21 cellular contexts compared by ENCODE assay signal in genomic region chr20:13285408-13285807, GRCh38.
A peak's percentile ranks its signal among the peaks of the same experiment; 100 is the strongest.
DNase-seq lines count a peak whose midpoint lies in the region; ATAC-seq, FAIRE-seq and TF ChIP-seq lines count a peak whose summit lies in the region.
"Had no signal": no experiment of that assay in that cellular context is flagged by ENCODE, and none has a peak within 500 bp of the region (broad histone marks: within the 10 kb centered on the region; RNA-seq: fewer than 3 reads in every experiment).

No MANE protein-coding gene starts in this region.

- H2AFZ ChIP-seq in HepG2 (ENCODE audit: low read length) (no peak overlapping the region), neuronal stem cell (ENCODE audit: low read length) (peak overlapping the region; percentile 60), SK-N-SH (ENCODE audit: low read depth) (no peak overlapping the region)
- H2AFZ ChIP-seq: GM23248 had no signal

- H4K20me1 ChIP-seq in HepG2 (ENCODE audit: insufficient read depth, low read length) = no peaks in the 10 kb centered on the region
- no peaks in the 10 kb centered on the region for H4K20me1 ChIP-seq in SK-N-SH (ENCODE audit: insufficient read depth)
- H4K20me1 ChIP-seq: BLaER1 treated with 17β-estradiol and CSF1 and Interleukin-3, amounts not matched to agents 10 nM and 100 nM had no signal

- no peak for ATAC-seq in HepG2
- no peak for ATAC-seq in right lobe of liver
- ATAC-seq in GM18517 (IDR thresholded peaks at IDR 0.05; ENCODE audit: unreplicated experiment) = no peak

- TF ChIP-seq EP300 in HepG2 (IDR thresholded peaks at IDR 0.05; ENCODE audit: low read depth in 2 of 2, low read length in 2 of 2) (no peak), HepG2 (CRISPR knock-in tag; IDR thresholded peaks at IDR 0.05; ENCODE audit: borderline replicate concordance) (no peak), SK-N-SH (IDR thresholded peaks at IDR 0.05; ENCODE audit: borderline replicate concordance in 1 of 2, low read depth in 1 of 2, low read length in 1 of 2) (no peak)

- TF ChIP-seq POLR2A in HepG2 (IDR thresholded peaks at IDR 0.05; ENCODE audit: insufficient read depth in 1 of 2, low read depth in 2 of 2, low read length in 2 of 2) = no peak
- no peak for TF ChIP-seq POLR2A in right lobe of liver (IDR thresholded peaks at IDR 0.05)
- no peak for TF ChIP-seq POLR2A in lower leg skin (IDR thresholded peaks at IDR 0.05)

- in situ Hi-C loops in HepG2 (cut with HindIII; ENCODE audit: extremely low pct_ligation_motif_present, low pct_unique_long_range_greater_than_20kb) = loop anchor here (25.0 kb wide), 1 partner anchor 323 kb away; no protein-coding TSS in a partner anchor

- H3K27me3 ChIP-seq in HepG2 (ENCODE audit: control insufficient read depth in 1 of 2, insufficient read depth in 2 of 2, low read length in 2 of 2) = no peaks in the 10 kb centered on the region; a peak in 1 of 5 replicates
- H3K27me3 ChIP-seq in right lobe of liver = no peaks in the 10 kb centered on the region
- H3K27me3 ChIP-seq in neuronal stem cell (ENCODE audit: control insufficient read depth in 3 of 3, insufficient read depth in 3 of 3, low read depth in 1 of 3, low read length in 3 of 3) = no peaks in the 10 kb centered on the region
- H3K27me3 ChIP-seq in SK-N-SH (ENCODE audit: insufficient read depth) = no peaks in the 10 kb centered on the region
- H3K27me3 ChIP-seq: BLaER1 treated with 17β-estradiol and CSF1 and Interleukin-3, amounts not matched to agents 10 nM and 100 nM had no signal

- no peaks in the 10 kb centered on the region for H3F3A ChIP-seq in SK-N-SH (replicated peaks; ENCODE audit: insufficient read depth)

- CTCF ChIA-PET in HepG2 (lab: Yijun Ruan, JAX; ENCODE audit: low intra/inter-chr PET ratio, low total read pairs) = no interaction called here
- CTCF ChIA-PET in SK-N-SH (lab: Yijun Ruan, JAX) = interaction anchor here (0.9 to 1.9 kb wide), 2 partner anchors 17 to 39 kb away, joined by 4 to 7 read pairs; no protein-coding TSS in a partner anchor

- TF ChIP-seq CTCF in HepG2 (CRISPR knock-in tag; IDR thresholded peaks at IDR 0.05) (no peak), right lobe of liver (IDR thresholded peaks at IDR 0.05) (no peak), lower leg skin (IDR thresholded peaks at IDR 0.05) (no peak), SK-N-SH (IDR thresholded peaks at IDR 0.05) (no peak)

- TF ChIP-seq RAD21 in HepG2 (CRISPR knock-in tag; IDR thresholded peaks at IDR 0.05) = no peak
- TF ChIP-seq RAD21 in SK-N-SH (IDR thresholded peaks at IDR 0.05; ENCODE audit: low read length) = no peak

- no peaks in the 10 kb centered on the region for H3K9me2 ChIP-seq in SK-N-SH

- H3K9ac ChIP-seq in HepG2 (ENCODE audit: insufficient read depth, low read depth, low read length) = no peak overlapping the region
- H3K9ac ChIP-seq in neuronal stem cell (ENCODE audit: low read depth, low read length, poor library complexity) = no peak overlapping the region
- H3K9ac ChIP-seq in SK-N-SH = no peak overlapping the region
- H3K9ac ChIP-seq: BLaER1 treated with 17β-estradiol and CSF1 and Interleukin-3, amounts not matched to agents 10 nM and 100 nM; GM23248 had no signal

- DNase-seq in HepG2 (ENCODE audit: low spot score) (no peak), right lobe of liver (no peak), epithelial cell of prostate (ENCODE audit: low read depth, low spot score) (no peak), neuronal stem cell (ENCODE audit: low spot score) (no peak), lower leg skin (ENCODE audit: low spot score in 2 of 2) (no peak), SK-N-SH (no peak)
- DNase-seq: 8988T, Caco-2, DMS 273 treated with DMSO at 0.1 percent for 48 hours, DND-41, GM23248, Karpas-422, NCI-H2081 treated with DMSO at 0.1 percent for 48 hours, NCI-H2171 treated with DMSO at 0.1 percent for 48 hours, NCI-H524 treated with DMSO at 0.1 percent for 48 hours, OCI-M1, SHP77 had no signal

- WGBS in HepG2 (ENCODE audit: low lambda C conversion rate) = 94% methylated on average over 6 of the region's 6 CpGs
- 96% methylated on average over 4 of the region's 6 CpGs for WGBS in right lobe of liver (ENCODE audit: insufficient coverage, low coverage, low lambda C conversion rate, missing lambda C conversion rate)
- WGBS in neuronal stem cell (ENCODE audit: extremely low coverage in 2 of 2, insufficient read length in 2 of 2, insufficient replicate concordance in 1 of 2), 2 donors = no CpG with 5 or more reads among the region's 6 CpGs
- WGBS in lower leg skin, 2 donors = 43 to 53% methylated on average over 6 of the region's 6 CpGs
- 67% methylated on average over 6 of the region's 6 CpGs for WGBS in SK-N-SH (ENCODE audit: low lambda C conversion rate)

- H2BK12ac ChIP-seq in neuronal stem cell (ENCODE audit: low read length) = no peak overlapping the region

- H3K4ac ChIP-seq in neuronal stem cell (ENCODE audit: low read length) = no peak overlapping the region

- H4K8ac ChIP-seq in neuronal stem cell (ENCODE audit: low read depth, low read length) = no peak overlapping the region

- no peak overlapping the region for H2BK5ac ChIP-seq in neuronal stem cell (ENCODE audit: low read length)

- no peaks in the 10 kb centered on the region for H3K79me1 ChIP-seq in neuronal stem cell (ENCODE audit: low read depth, low read length)

- no peak overlapping the region for H3K23ac ChIP-seq in neuronal stem cell (ENCODE audit: low read depth, low read length, poor library complexity)

- no peak overlapping the region for H4K91ac ChIP-seq in neuronal stem cell (ENCODE audit: low read depth, low read length, poor library complexity)

- H3K27ac ChIP-seq in HepG2 (ENCODE audit: extremely low read length, insufficient read depth, low read length) (no peak overlapping the region), right lobe of liver (no peak overlapping the region), epithelial cell of prostate (peak overlapping the region; percentile 77), neuronal stem cell (replicated peaks; ENCODE audit: low read length) (no peak overlapping the region), SK-N-SH (ENCODE audit: low read depth in 2 of 2, low read length in 1 of 2) (no peak overlapping the region)
- H3K27ac ChIP-seq: BLaER1 treated with 17β-estradiol and CSF1 and Interleukin-3, amounts not matched to agents 10 nM and 100 nM; GM23248; SK-N-MC had no signal

- H3K18ac ChIP-seq in neuronal stem cell (ENCODE audit: low read length) = no peak overlapping the region

- H2AK5ac ChIP-seq in neuronal stem cell (ENCODE audit: low read depth, low read length) = no peak overlapping the region

- H3K4me3 ChIP-seq in HepG2 (replicated peaks in 1 of 3; ENCODE audit: insufficient read depth in 1 of 3, low read depth in 2 of 3, low read length in 3 of 3) (no peak overlapping the region), right lobe of liver (no peak overlapping the region), neuronal stem cell (ENCODE audit: low read length in 2 of 2) (no peak overlapping the region), lower leg skin (ENCODE audit: low read depth, poor library complexity, severe bottlenecking) (no peak overlapping the region), SK-N-SH (ENCODE audit: low read depth in 2 of 2, low read length in 1 of 2) (no peak overlapping the region)
- H3K4me3 ChIP-seq: BLaER1 treated with 17β-estradiol and CSF1 and Interleukin-3, amounts not matched to agents 10 nM and 100 nM; GM23248; SK-N-MC had no signal

- no TSS peak for BruUV-seq in HepG2 (replicated peaks; lab: Mats Ljungman, UMichigan)

- H3K36me3 ChIP-seq in HepG2 (replicated peaks in 1 of 2; ENCODE audit: control insufficient read depth in 1 of 2, insufficient read depth in 2 of 2, low read length in 2 of 2) (no peaks in the 10 kb centered on the region), right lobe of liver (no peaks in the 10 kb centered on the region), neuronal stem cell (replicated peaks in 1 of 2; ENCODE audit: control insufficient read depth in 2 of 2, insufficient read depth in 2 of 2, low read length in 2 of 2) (no peaks in the 10 kb centered on the region), SK-N-SH (replicated peaks in 1 of 2; ENCODE audit: control insufficient read depth in 1 of 2, insufficient read depth in 2 of 2, low read length in 1 of 2) (no peaks in the 10 kb centered on the region)
- H3K36me3 ChIP-seq: BLaER1 treated with 17β-estradiol and CSF1 and Interleukin-3, amounts not matched to agents 10 nM and 100 nM had no signal

- no peaks in the 10 kb centered on the region for H3K4me1 ChIP-seq in HepG2 (ENCODE audit: insufficient read depth, low read length)
- peaks cover 0 to 34% (median 9%) of the 10 kb centered on the region in 4 donors for H3K4me1 ChIP-seq in right lobe of liver
- no peaks in the 10 kb centered on the region for H3K4me1 ChIP-seq in neuronal stem cell (ENCODE audit: control insufficient read depth in 2 of 2, insufficient read depth in 1 of 2, low read depth in 1 of 2, low read length in 2 of 2)
- peaks cover 0 to 5% of the 10 kb centered on the region in 2 experiments; a peak in 1 of 4 replicates for H3K4me1 ChIP-seq in SK-N-SH (ENCODE audit: control insufficient read depth in 1 of 2, insufficient read depth in 2 of 2, low read depth in 1 of 2, low read length in 1 of 2)
- H3K4me1 ChIP-seq: Caco-2 had no signal

- H3K79me2 ChIP-seq in HepG2 (ENCODE audit: insufficient read depth, low read length) (no peaks in the 10 kb centered on the region), SK-N-SH (ENCODE audit: insufficient read depth) (no peaks in the 10 kb centered on the region)

- no peak overlapping the region for H3K14ac ChIP-seq in neuronal stem cell (ENCODE audit: low read length)

- POLR2A ChIA-PET in HepG2 (lab: Yijun Ruan, JAX) = no interaction called here
- POLR2A ChIA-PET in SK-N-SH (lab: Yijun Ruan, JAX) = no interaction called here

- H3K4me2 ChIP-seq in HepG2 (ENCODE audit: low read depth, low read length) (no peak overlapping the region), neuronal stem cell (ENCODE audit: insufficient read depth, low read length, poor library complexity, severe bottlenecking) (no peak overlapping the region), SK-N-SH (no peak overlapping the region)

- H3K9me3 ChIP-seq in HepG2 (ENCODE audit: low read length) (no peaks in the 10 kb centered on the region), right lobe of liver (no peaks in the 10 kb centered on the region), neuronal stem cell (replicated peaks in 1 of 2; ENCODE audit: control insufficient read depth in 2 of 2, insufficient read depth in 1 of 2, low read depth in 1 of 2, low read length in 2 of 2) (no peaks in the 10 kb centered on the region), SK-N-SH (no peaks in the 10 kb centered on the region)
- H3K9me3 ChIP-seq: Caco-2 had no signal

- no peak for FAIRE-seq in HepG2 (lab: Jason Lieb, UNC)
- FAIRE-seq: GM12891 had no signal

- no peak overlapping the region for H2BK15ac ChIP-seq in neuronal stem cell (ENCODE audit: low read length)

- intact Hi-C loops in HepG2 (cut with micrococcal nuclease; ENCODE audit: unreplicated experiment) = no loop called here
- intact Hi-C loops in right lobe of liver (cut with DNase I) = no loop called here
- intact Hi-C loops in lower leg skin (cut with DNase I; ENCODE audit: low total_unique reads) = no loop called here

- no peak overlapping the region for H2BK120ac ChIP-seq in neuronal stem cell (ENCODE audit: low read depth, low read length)

TF ChIP-seq in HepG2, 621 proteins besides CTCF, POLR2A, EP300 and RAD21 (continues in another document):
- no peak for TF ChIP-seq TP53 (CRISPR knock-in tag; conservative IDR thresholded peaks at IDR 0.05)

TF ChIP-seq in SK-N-SH, 30 proteins besides CTCF, POLR2A, EP300 and RAD21 (continues in another document):
- no peak for TF ChIP-seq TCF12 (IDR thresholded peaks at IDR 0.05)
